ENCODE assay signal across 8 cellular contexts in the genomic region with DNA sequence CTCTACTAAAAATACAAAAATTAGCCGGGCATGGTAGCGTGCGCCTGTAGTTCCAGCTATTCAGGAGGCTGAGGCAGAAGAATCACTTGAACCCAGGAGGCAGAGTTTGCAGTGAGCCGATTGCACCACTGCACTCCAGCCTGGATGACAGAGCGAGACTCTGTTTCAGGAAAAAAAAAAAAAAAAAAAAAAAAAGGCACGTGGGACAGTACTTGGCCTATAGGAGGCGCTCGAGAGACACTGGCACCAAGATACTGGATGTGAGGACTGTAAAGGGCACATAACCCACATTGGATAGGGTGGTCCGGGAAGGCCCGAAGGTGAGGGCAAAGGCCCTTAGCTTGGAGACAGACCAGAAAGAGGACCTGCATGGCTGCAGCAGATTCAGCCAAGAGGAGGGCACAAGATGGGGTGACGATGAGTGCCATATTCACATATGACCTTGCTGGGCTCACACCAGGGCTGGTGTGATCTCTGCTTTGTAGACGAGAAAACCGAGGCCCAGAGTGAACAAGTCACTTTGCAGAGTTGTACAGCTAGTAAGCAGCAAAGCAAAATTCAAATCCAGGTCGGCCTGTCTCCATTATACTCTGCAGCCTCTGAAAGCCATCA.
DNase-seq lines count a peak whose midpoint lies in the region; ATAC-seq and TF ChIP-seq lines count a peak whose summit lies in the region.

No MANE protein-coding gene starts in this region.

- H3K4me1 ChIP-seq in hepatocyte (ENCODE audit: insufficient read depth), result no peaks in the 10 kb centered on the region

- H3K27ac ChIP-seq in hepatocyte, result no peak overlapping the region

- H3K79me2 ChIP-seq in hepatocyte, result no peaks in the 10 kb centered on the region

- no peaks in the 10 kb centered on the region for H3K9me3 ChIP-seq in hepatocyte (ENCODE audit: low read depth)

- TF ChIP-seq CTCF in hepatocyte (IDR thresholded peaks at IDR 0.05; ENCODE audit: poor library complexity), result peak; percentile 43

- H4K20me1 ChIP-seq in hepatocyte (ENCODE audit: insufficient read depth, poor library complexity, severe bottlenecking), result no peaks in the 10 kb centered on the region

- 78% methylated on average over 14 of the region's 14 CpGs for WGBS in hepatocyte (ENCODE audit: low lambda C conversion rate, missing lambda C conversion rate)

- H3K4me2 ChIP-seq in hepatocyte, result no peak overlapping the region

- no peaks in the 10 kb centered on the region for H3K36me3 ChIP-seq in hepatocyte (replicated peaks; ENCODE audit: insufficient read depth, low read depth)

- H3K27me3 ChIP-seq in hepatocyte, result no peaks in the 10 kb centered on the region

- no peak for ATAC-seq in HG02981 (IDR thresholded peaks at IDR 0.05; ENCODE audit: unreplicated experiment)
- no peak for ATAC-seq in activated CD4-positive, CD25-positive, alpha-beta regulatory T cell treated with anti-CD3 and anti-CD28 coated beads, Interleukin-2, amount 50 U/mL, for 24 hours

- DNase-seq in activated CD4-positive, CD25-positive, alpha-beta regulatory T cell treated with anti-CD3 and anti-CD28 coated beads, Interleukin-2, amount 50 U/mL, for 72 hours, result peak; percentile 36
- no peak for DNase-seq in activated CD4-positive, CD25-positive, alpha-beta regulatory T cell (lab: John Stamatoyannopoulos, UW)
- DNase-seq in LHCN-M2 (ENCODE audit: low read depth) (peak; percentile 62), activated T-cell treated with anti-CD3 and anti-CD28 coated beads for 4 hours (peak; percentile 12), hepatocyte (ENCODE audit: low spot score) (peak; percentile 46)
- peak; percentile 6 for DNase-seq in stimulated activated naive CD4-positive, alpha-beta T cell treated with Interleukin-2 at 50 U/mL for 16 hours (lab: John Stamatoyannopoulos, UW)

- H2AFZ ChIP-seq in hepatocyte, result no peak overlapping the region

- H3K4me3 ChIP-seq in hepatocyte, result no peak overlapping the region

- no peaks in the 10 kb centered on the region for H3K9me2 ChIP-seq in hepatocyte (replicated peaks; ENCODE audit: insufficient read depth)

Comparison
In these comparisons a context has a peak if more than half of its experiments do, and no peak if none do; other contexts are left out.
1. DNase-seq: peak in activated CD4-positive, CD25-positive, alpha-beta regulatory T cell treated with anti-CD3 and anti-CD28 coated beads, Interleukin-2, amount 50 U/mL, for 72 hours (single experiment), LHCN-M2 (single experiment), activated T-cell treated with anti-CD3 and anti-CD28 coated beads for 4 hours (single experiment), hepatocyte (single experiment) and stimulated activated naive CD4-positive, alpha-beta T cell treated with Interleukin-2 at 50 U/mL for 16 hours (single experiment); none in activated CD4-positive, CD25-positive, alpha-beta regulatory T cell (0 of 4).